In the genomic region with DNA sequence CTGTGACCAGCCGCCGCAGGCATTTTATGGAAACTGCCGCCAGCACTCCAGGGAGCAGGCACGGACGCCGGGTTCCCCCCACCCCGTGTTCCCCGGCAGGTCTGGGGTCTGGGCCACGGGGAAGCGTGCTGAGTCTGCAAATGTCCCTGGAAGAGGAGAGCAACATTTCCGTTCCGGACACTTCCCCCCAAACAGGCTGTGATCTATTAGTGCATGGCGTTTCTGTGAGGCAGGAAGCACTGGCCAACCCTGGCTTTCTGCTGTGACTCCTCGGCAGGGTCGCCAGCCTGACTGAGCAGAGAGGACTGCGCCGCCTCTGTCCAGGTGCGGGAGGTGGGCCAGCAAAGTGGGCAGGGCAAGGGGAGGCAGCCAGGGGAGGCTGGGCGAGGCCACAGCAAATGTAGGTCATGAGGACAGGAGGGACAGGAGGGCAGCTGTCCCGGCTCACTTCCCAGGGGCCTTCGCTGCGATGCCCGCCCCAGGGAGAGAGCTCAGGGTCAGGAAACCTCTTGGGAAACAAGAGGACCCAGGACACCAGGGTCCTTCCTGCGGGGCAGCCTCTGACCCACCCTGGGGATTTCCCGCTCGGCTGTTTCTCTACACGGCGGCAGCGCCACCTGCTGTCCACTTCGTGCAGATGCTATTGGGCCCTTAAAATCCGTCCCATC, we compare ENCODE assay signal across 8 cellular contexts. TPM values are rescaled to one million over a fixed set of nuclear protein-coding genes. Genes with fewer than 3 reads are reported as not detected.
DNase-seq lines count a peak whose midpoint lies in the region; ATAC-seq lines count a peak whose summit lies in the region.

No MANE protein-coding gene starts in this region.

- no peaks in the 10 kb centered on the region for H3K9me3 ChIP-seq in T-helper 17 cell (ENCODE audit: control insufficient read depth, low read length, poor library complexity, severe bottlenecking)

- peak overlapping the region; percentile 73 for H3K4me3 Mint-ChIP-seq in T-helper 17 cell

- ATAC-seq in T-helper 17 cell (peak; percentile 80), HG03521 (IDR thresholded peaks at IDR 0.05; ENCODE audit: unreplicated experiment) (no peak), HG03439 (IDR thresholded peaks at IDR 0.05; ENCODE audit: unreplicated experiment) (no peak)

- H3K27ac Mint-ChIP-seq in T-helper 17 cell = peak overlapping the region; percentile 8

- peak; percentile 42 for DNase-seq in COLO829 (ENCODE audit: low spot score)
- peak; percentile 57 for DNase-seq in HPDE6-E6E7 (ENCODE audit: extremely low spot score)
- DNase-seq in T-helper 17 cell = peak; percentile 32 to 47 (median 44)
- peak; percentile 74 for DNase-seq in astrocyte of the hippocampus (ENCODE audit: low read depth, low spot score)
- DNase-seq in iPS-NIHi11 (ENCODE audit: low spot score) = peak; percentile 83
- DNase-seq in stimulated activated CD4-positive, alpha-beta T cell treated with anti-CD3 and anti-CD28 coated beads, Interleukin-12 subunit alpha, Interleukin-12 subunit beta, amount 100 ng/mL, for 4 hours = peak; percentile 58

- H3K36me3 Mint-ChIP-seq in T-helper 17 cell (ENCODE audit: low read depth) = no peaks in the 10 kb centered on the region

- peaks cover 4% of the 10 kb centered on the region for H3K4me1 Mint-ChIP-seq in T-helper 17 cell

- peaks cover 78% of the 10 kb centered on the region for H3K27me3 Mint-ChIP-seq in T-helper 17 cell

RNA-seq across cellular contexts. Expression of gene FOXF1, which starts 9.5 kb away (rescaled TPM):
- not detected for total RNA-seq in T-helper 17 cell

RNA-seq across cellular contexts. Expression of gene MTHFSD, which starts 35.3 kb away (rescaled TPM):
- 10 to 100 TPM; 10.8 to 13.1 TPM for total RNA-seq in T-helper 17 cell

RNA-seq across cellular contexts. Expression of gene FOXC2, which starts 46.8 kb away (rescaled TPM):
- not detected for total RNA-seq in T-helper 17 cell

RNA-seq across cellular contexts. Expression of gene FOXL1, which starts 58.6 kb away (rescaled TPM):
- under 1 TPM in 1 of 2 donors, not detected in 1; 0.13 TPM for total RNA-seq in T-helper 17 cell
